ENCODE assay signal across 14 cellular contexts in the genomic region with DNA sequence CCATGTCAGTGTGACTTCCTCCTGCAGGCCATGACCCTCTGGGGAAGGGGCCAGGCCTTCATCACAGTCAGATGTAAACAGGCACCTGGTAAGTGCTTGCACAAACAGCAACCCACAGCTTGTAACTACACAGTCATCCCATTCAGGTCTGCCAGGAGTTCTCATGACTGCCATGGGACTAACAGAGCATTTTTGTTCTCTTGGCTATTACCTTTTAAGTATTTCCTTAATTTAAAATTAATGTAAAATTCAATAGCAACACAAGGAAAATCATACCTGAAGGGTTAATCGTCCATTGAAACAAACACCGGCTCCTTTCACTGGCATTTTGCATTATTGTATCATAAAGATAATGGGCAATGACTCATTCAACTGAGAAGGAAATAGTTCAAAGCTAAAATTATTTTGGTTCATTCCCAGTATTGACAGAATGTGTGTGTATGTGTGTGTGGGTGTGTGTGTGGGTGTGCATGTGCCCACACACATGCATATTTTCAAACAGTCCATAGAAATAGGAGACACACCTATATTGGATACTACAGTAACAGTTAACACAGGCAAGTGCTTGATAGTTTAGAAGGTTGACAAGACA.
A peak's percentile ranks its signal among the peaks of the same experiment; 100 is the strongest.
DNase-seq lines count a peak whose midpoint lies in the region; ATAC-seq and TF ChIP-seq lines count a peak whose summit lies in the region.
"Had no signal": no experiment of that assay in that cellular context is flagged by ENCODE, and none has a peak within 500 bp of the region (broad histone marks: within the 10 kb centered on the region; RNA-seq: fewer than 3 reads in every experiment).

No MANE protein-coding gene starts in this region.

- H2BK12ac ChIP-seq in H9 (ENCODE audit: insufficient read length, low read depth, low read length): no peak overlapping the region

- TF ChIP-seq POLR2A in body of pancreas (IDR thresholded peaks at IDR 0.05) (no peak), vagina (IDR thresholded peaks at IDR 0.05) (no peak)

- no peak overlapping the region for H2BK120ac ChIP-seq in H9 (ENCODE audit: low read depth, low read length, poor library complexity, severe bottlenecking)

- no peaks in the 10 kb centered on the region for H3K23me2 ChIP-seq in H9 (ENCODE audit: insufficient read length, low read depth, low read length, poor library complexity, severe bottlenecking)

- no peak for TF ChIP-seq CTCF in GM12865 (IDR thresholded peaks at IDR 0.05; ENCODE audit: insufficient read depth, low read depth, low read length, missing control alignments)
- no peak for TF ChIP-seq CTCF in body of pancreas (IDR thresholded peaks at IDR 0.05)
- TF ChIP-seq CTCF in osteoblast (IDR thresholded peaks at IDR 0.05; ENCODE audit: extremely low read depth, low read depth, low read length): no peak
- TF ChIP-seq CTCF in H9 (conservative IDR thresholded peaks at IDR 0.05): no peak
- no peak for TF ChIP-seq CTCF in vagina (IDR thresholded peaks at IDR 0.05)

- H2AFZ ChIP-seq in osteoblast (ENCODE audit: low read length): no peak overlapping the region
- no peak overlapping the region for H2AFZ ChIP-seq in H9 (ENCODE audit: low read length)

- peaks cover 0 to 5% (median under 1%) of the 10 kb centered on the region in 3 experiments; a peak in 3 of 7 replicates for H3K36me3 Mint-ChIP-seq in H9 (ENCODE audit: insufficient read depth in 1 of 3, low read depth in 3 of 3)

- no peaks in the 10 kb centered on the region for H4K20me1 ChIP-seq in osteoblast (ENCODE audit: insufficient read depth, low read length)
- H4K20me1 ChIP-seq in H9 (ENCODE audit: control insufficient read depth, insufficient read depth, insufficient read length): no peaks in the 10 kb centered on the region

- no peak overlapping the region for H3K9ac ChIP-seq in H9 (ENCODE audit: extremely low read depth, insufficient read length, low read length)

- H3K27me3 ChIP-seq in body of pancreas: no peaks in the 10 kb centered on the region
- no peaks in the 10 kb centered on the region for H3K27me3 ChIP-seq in osteoblast (ENCODE audit: insufficient read depth, low read length)
- no peaks in the 10 kb centered on the region for H3K27me3 ChIP-seq in H9 (ENCODE audit: insufficient read depth, low read length)
- H3K27me3 ChIP-seq in vagina: no peaks in the 10 kb centered on the region
- H3K27me3 ChIP-seq: brain microvascular endothelial cell had no signal

- no peak overlapping the region for H3K56ac ChIP-seq in H9 (ENCODE audit: insufficient read length, low read depth, low read length)

- no peak overlapping the region for H3K4me3 ChIP-seq in GM12865 (ENCODE audit: low read depth, low read length)
- H3K4me3 ChIP-seq in body of pancreas: no peak overlapping the region
- H3K4me3 ChIP-seq in osteoblast (ENCODE audit: insufficient read depth, low read length): no peak overlapping the region
- no peak overlapping the region for H3K4me3 ChIP-seq in vagina
- H3K4me3 ChIP-seq: GM12878 had no signal

- no peak overlapping the region for H2BK15ac ChIP-seq in H9 (ENCODE audit: low read depth, low read length)

- no peak overlapping the region for H3K4me3 Mint-ChIP-seq in H9
- H3K4me3 Mint-ChIP-seq: endodermal cell had no signal

- peaks cover 1% of the 10 kb centered on the region for H3K27me3 Mint-ChIP-seq in H9 (ENCODE audit: low read depth)

- H3K18ac ChIP-seq in H9 (ENCODE audit: insufficient read length, low read depth, low read length): no peak overlapping the region

- H3K14ac ChIP-seq in H9 (ENCODE audit: insufficient read depth, low read length): no peak overlapping the region

- 9% methylated on average over 2 of the region's 2 CpGs for WGBS in body of pancreas, 2 donors
- no CpG with 5 or more reads among the region's 2 CpGs for WGBS in H9 (ENCODE audit: extremely low coverage, insufficient read length, low lambda C conversion rate)

- H2AK5ac ChIP-seq in H9 (ENCODE audit: insufficient read length, low read length): no peak overlapping the region

- H4K91ac ChIP-seq in H9 (ENCODE audit: insufficient read length, low read depth, low read length): no peak overlapping the region

- H3K36me3 ChIP-seq in body of pancreas (replicated peaks in 1 of 2; ENCODE audit: insufficient read depth in 1 of 2, low read depth in 2 of 2) (no peaks in the 10 kb centered on the region), osteoblast (ENCODE audit: insufficient read depth, low read length) (no peaks in the 10 kb centered on the region), vagina (no peaks in the 10 kb centered on the region)
- H3K36me3 ChIP-seq: brain microvascular endothelial cell had no signal

- H3K79me1 ChIP-seq in H9 (ENCODE audit: insufficient read depth, low read depth, low read length, poor library complexity, severe bottlenecking): no peaks in the 10 kb centered on the region

- H3T11ph ChIP-seq in H9 (ENCODE audit: low read length): no peak overlapping the region

- peaks cover under 1 to 1% of the 10 kb centered on the region in 2 experiments; a peak in 2 of 4 replicates for H3K4me1 Mint-ChIP-seq in H9

- no peak overlapping the region for H2BK20ac ChIP-seq in H9 (ENCODE audit: low read depth, low read length, poor library complexity, severe bottlenecking)

- no peaks in the 10 kb centered on the region for H3K9me3 ChIP-seq in body of pancreas
- H3K9me3 ChIP-seq in osteoblast (ENCODE audit: low read depth, low read length): peaks cover 2% of the 10 kb centered on the region
- H3K9me3 ChIP-seq in H9 (ENCODE audit: control insufficient read depth, low read depth, low read length): no peaks in the 10 kb centered on the region
- H3K9me3 ChIP-seq in vagina: no peaks in the 10 kb centered on the region

- peak overlapping the region in 3 of 4 donors; percentile 31 to 51 (median 37) for H3K27ac ChIP-seq in body of pancreas
- H3K27ac ChIP-seq in osteoblast (ENCODE audit: low read depth, low read length): no peak overlapping the region
- no peak overlapping the region for H3K27ac ChIP-seq in H9 (ENCODE audit: insufficient read length, low read depth, low read length)
- H3K27ac ChIP-seq in vagina: no peak overlapping the region
- H3K27ac ChIP-seq: brain microvascular endothelial cell had no signal

- no peak overlapping the region for H3K4ac ChIP-seq in H9 (ENCODE audit: low read depth, low read length)

- H3K9me3 Mint-ChIP-seq in H9: peaks cover 3 to 10% of the 10 kb centered on the region in 2 experiments

- no peak overlapping the region for H3K27ac Mint-ChIP-seq in H9
- H3K27ac Mint-ChIP-seq: activated T-helper 2 cell treated with anti-CD3 and anti-CD28 coated beads, Interferon-gamma antibody, Interleukin-2, Interleukin-4, amounts not matched to agents 10 μg/mL and 5 μg/mL and 100 μg/mL, durations not matched to agents 14 hours and 24 hours and 36 hours; endodermal cell had no signal

- peaks cover 8% of the 10 kb centered on the region for H3K4me1 ChIP-seq in body of pancreas
- no peaks in the 10 kb centered on the region for H3K4me1 ChIP-seq in osteoblast (ENCODE audit: insufficient read depth, low read length)
- H3K4me1 ChIP-seq in H9 (ENCODE audit: insufficient read depth, low read length): no peaks in the 10 kb centered on the region
- no peaks in the 10 kb centered on the region for H3K4me1 ChIP-seq in vagina

- H3K4me2 ChIP-seq in osteoblast (ENCODE audit: insufficient read depth, low read length) (no peak overlapping the region), H9 (ENCODE audit: insufficient read depth, insufficient read length, low read length) (no peak overlapping the region)

- intact Hi-C loops in body of pancreas (cut with DNase I) (no loop called here), vagina (cut with DNase I) (no loop called here)

- DNase-seq in GM12865 (ENCODE audit: low read depth) (peak; percentile 5), NCI-H146 (lab: John Stamatoyannopoulos, UW) (peak; percentile 67), body of pancreas (peak; percentile 25 to 59 (median 46)), osteoblast (ENCODE audit: insufficient read length, low spot score, missing footprints) (peak; percentile 10), H9 (no peak), NCI-H526 (lab: John Stamatoyannopoulos, UW) (no peak), vagina (ENCODE audit: extremely low spot score in 2 of 2) (no peak)
- DNase-seq: brain microvascular endothelial cell, endodermal cell, NCI-H1417 had no signal

- no peak overlapping the region for H4K5ac ChIP-seq in H9 (ENCODE audit: insufficient read length, low read depth, low read length)

- H3K23ac ChIP-seq in H9 (ENCODE audit: insufficient read length, low read depth, low read length): no peak overlapping the region

- no peak overlapping the region for H4K8ac ChIP-seq in H9 (replicated peaks; ENCODE audit: insufficient read length, low read depth, low read length)

- H3K79me2 ChIP-seq in osteoblast (ENCODE audit: insufficient read depth, low read length): no peaks in the 10 kb centered on the region
- H3K79me2 ChIP-seq in H9 (ENCODE audit: insufficient read depth, low read length): no peaks in the 10 kb centered on the region

- ATAC-seq in body of pancreas (peak; percentile 79), HG03280 (IDR thresholded peaks at IDR 0.05; ENCODE audit: unreplicated experiment) (no peak)
- ATAC-seq: SK-N-SH treated with all-trans-retinoic acid at 6 μM for 48 hours had no signal

- no peak overlapping the region for H2BK5ac ChIP-seq in H9 (ENCODE audit: insufficient read length, low read length)

Comparison
In these comparisons a context has a peak if more than half of its experiments do, and no peak if none do; other contexts are left out.
1. DNase-seq: peak in GM12865 (single experiment), NCI-H146 (single experiment), body of pancreas (4 of 4) and osteoblast (single experiment); none in H9 (single experiment), NCI-H526 (0 of 2) and vagina (0 of 2).
2. H3K27ac ChIP-seq: peak in body of pancreas (3 of 4); none in osteoblast (single experiment), H9 (single experiment) and vagina (single experiment).